In genomic region chr5:78671609-78672008, GRCh38 we compare ENCODE assay signal across 1 cellular context.
A peak's percentile ranks its signal among the peaks of the same experiment; 100 is the strongest.
TF ChIP-seq lines count a peak whose summit lies in the region.

No MANE protein-coding gene starts in this region.

TF ChIP-seq in K562, 482 proteins besides CTCF, POLR2A, EP300 and RAD21 (continued from another document):
- TF ChIP-seq MCM5 (IDR thresholded peaks at IDR 0.05; ENCODE audit: low read depth) (no peak), CBFA2T3 (IDR thresholded peaks at IDR 0.05) (0 out of 2 replicates have a peak, but pooled peaks have one; percentile 8), ATF7 (IDR thresholded peaks at IDR 0.05) (no peak), TCF3 (CRISPR knock-in tag; IDR thresholded peaks at IDR 0.05) (peak; percentile 24; the same call in 1 of the 2 replicates), ZFP36 (IDR thresholded peaks at IDR 0.05; ENCODE audit: low read depth, low read length, partially characterized antibody) (peak; percentile 37), ZNF518B (CRISPR knock-in tag; IDR thresholded peaks at IDR 0.05) (no peak), HNRNPK (IDR thresholded peaks at IDR 0.05; ENCODE audit: low read depth, low read length, poor library complexity, severe bottlenecking) (no peak), ZNF280A (IDR thresholded peaks at IDR 0.05; ENCODE audit: low read depth, partially characterized antibody) (no peak), ZBTB26 (CRISPR knock-in tag; IDR thresholded peaks at IDR 0.05) (no peak), TBP (optimal IDR thresholded peaks at IDR 0.05; ENCODE audit: low read depth, low read length) (no peak), SAP30 (IDR thresholded peaks at IDR 0.05; ENCODE audit: borderline replicate concordance, insufficient read depth, low read depth, low read length, poor library complexity, severe bottlenecking) (no peak), COPS2 (conservative IDR thresholded peaks at IDR 0.05) (no peak), NFATC3 (IDR thresholded peaks at IDR 0.05) (no peak), ZC3H4 (CRISPR knock-in tag; IDR thresholded peaks at IDR 0.05; ENCODE audit: borderline replicate concordance) (no peak), ZBTB40 (IDR thresholded peaks at IDR 0.05) (0 out of 2 replicates have a peak, but pooled peaks have one; percentile 42), ZBTB40 (CRISPR knock-in tag; IDR thresholded peaks at IDR 0.05) (no peak), NFIC (IDR thresholded peaks at IDR 0.05) (peak; percentile 78), U2AF2 (optimal IDR thresholded peaks at IDR 0.05; ENCODE audit: low read depth, low read length) (no peak), DMBX1 (CRISPR knock-in tag; IDR thresholded peaks at IDR 0.05; ENCODE audit: borderline replicate concordance) (no peak)
